ENCODE assay signal across 16 cellular contexts in genomic region chr6:145744619-145745018, GRCh38. TPM values are rescaled to one million over a fixed set of nuclear protein-coding genes. Genes with fewer than 3 reads are reported as not detected.
DNase-seq lines count a peak whose midpoint lies in the region; ATAC-seq and TF ChIP-seq lines count a peak whose summit lies in the region.
"Had no signal": no experiment of that assay in that cellular context is flagged by ENCODE, and none has a peak within 500 bp of the region (broad histone marks: within the 10 kb centered on the region; RNA-seq: fewer than 3 reads in every experiment).

No MANE protein-coding gene starts in this region.

- H3K4me3 Mint-ChIP-seq in MCF 10A (ENCODE audit: unreplicated experiment) = no peak overlapping the region
- no peak overlapping the region for H3K4me3 Mint-ChIP-seq in stimulated activated naive CD8-positive, alpha-beta T cell treated with anti-CD3 and anti-CD28 coated beads, Interleukin-15, amount 100 ng/mL, for 72 hours
- H3K4me3 Mint-ChIP-seq: CD4-positive, alpha-beta T cell had no signal

- H3K36me3 ChIP-seq in breast epithelium = no peaks in the 10 kb centered on the region
- no peaks in the 10 kb centered on the region for H3K36me3 ChIP-seq in hepatocyte (replicated peaks; ENCODE audit: insufficient read depth, low read depth)

- no peaks in the 10 kb centered on the region for H4K20me1 ChIP-seq in hepatocyte (ENCODE audit: insufficient read depth, poor library complexity, severe bottlenecking)

- no peak overlapping the region for H3K27ac ChIP-seq in breast epithelium
- peak overlapping the region; percentile 69 for H3K27ac ChIP-seq in epithelial cell of prostate
- H3K27ac ChIP-seq in foreskin keratinocyte = no peak overlapping the region
- no peak overlapping the region for H3K27ac ChIP-seq in hepatocyte
- H3K27ac ChIP-seq: 22Rv1, A549, C4-2B, GM23248, HL-60 had no signal

- H3K4me2 ChIP-seq in hepatocyte = no peak overlapping the region
- H3K4me2 ChIP-seq: A549 had no signal

- no peak for TF ChIP-seq POLR2A in breast epithelium (IDR thresholded peaks at IDR 0.05)

- no peaks in the 10 kb centered on the region for H3K4me1 ChIP-seq in breast epithelium
- H3K4me1 ChIP-seq in foreskin keratinocyte = peaks cover 14% of the 10 kb centered on the region
- H3K4me1 ChIP-seq in hepatocyte (ENCODE audit: insufficient read depth) = no peaks in the 10 kb centered on the region

- H3K4me1 Mint-ChIP-seq in MCF 10A (ENCODE audit: insufficient read depth, unreplicated experiment) = peaks cover 15% of the 10 kb centered on the region
- peaks cover 3% of the 10 kb centered on the region for H3K4me1 Mint-ChIP-seq in stimulated activated naive CD8-positive, alpha-beta T cell treated with anti-CD3 and anti-CD28 coated beads, Interleukin-15, amount 100 ng/mL, for 72 hours

- no peaks in the 10 kb centered on the region for H3K36me3 Mint-ChIP-seq in MCF 10A (ENCODE audit: insufficient read depth, unreplicated experiment)

- H3K27ac Mint-ChIP-seq in MCF 10A (ENCODE audit: low read depth, unreplicated experiment) = no peak overlapping the region
- no peak overlapping the region for H3K27ac Mint-ChIP-seq in stimulated activated naive CD8-positive, alpha-beta T cell treated with anti-CD3 and anti-CD28 coated beads, Interleukin-15, amount 100 ng/mL, for 72 hours
- H3K27ac Mint-ChIP-seq: CD4-positive, alpha-beta T cell had no signal

- DNase-seq in MCF 10A (ENCODE audit: unreplicated experiment) = peak; percentile 43
- DNase-seq in breast epithelium (ENCODE audit: low spot score in 2 of 2) = no peak
- peak; percentile 51 for DNase-seq in epithelial cell of prostate (ENCODE audit: low read depth, low spot score)
- peak; percentile 61 to 82 for DNase-seq in foreskin keratinocyte
- DNase-seq in stimulated activated naive CD8-positive, alpha-beta T cell treated with anti-CD3 and anti-CD28 coated beads, Interleukin-15, amount 100 ng/mL, for 72 hours = no peak
- no peak for DNase-seq in iPS-NIHi11 (ENCODE audit: low spot score)
- DNase-seq in hepatocyte (ENCODE audit: low spot score) = no peak
- DNase-seq: AML-193; Caco-2; CD4-positive, alpha-beta T cell; GM23248; HCEC 1CT had no signal

- ATAC-seq in foreskin keratinocyte = peak; percentile 79
- ATAC-seq in stimulated activated naive CD8-positive, alpha-beta T cell treated with anti-CD3 and anti-CD28 coated beads, Interleukin-15, amount 100 ng/mL, for 72 hours = no peak
- ATAC-seq: A549 had no signal

- no peaks in the 10 kb centered on the region for H3K9me2 ChIP-seq in hepatocyte (replicated peaks; ENCODE audit: insufficient read depth)

- no peaks in the 10 kb centered on the region for H3K79me2 ChIP-seq in hepatocyte

- H3K9me3 ChIP-seq in breast epithelium (no peaks in the 10 kb centered on the region), hepatocyte (ENCODE audit: low read depth) (no peaks in the 10 kb centered on the region)

- POLR2A ChIA-PET in MCF 10A (lab: Yijun Ruan, JAX) = interaction anchor here (0.6 to 5.9 kb wide), 5 partner anchors 9 to 896 kb away, joined by 3 to 56 read pairs (median 3); partner anchors contain the start of genes EPM2A and FBXO30

- H3K4me3 ChIP-seq in breast epithelium = no peak overlapping the region
- no peak overlapping the region for H3K4me3 ChIP-seq in hepatocyte
- H3K4me3 ChIP-seq: A549, GM23248 had no signal

- CTCF ChIA-PET in MCF 10A (lab: Yijun Ruan, JAX) = interaction anchor here (0.9 kb wide), 1 partner anchor 11 kb away, joined by 4 read pairs; no protein-coding TSS in a partner anchor

- no TSS peak for BruUV-seq in MCF 10A (replicated peaks; lab: Mats Ljungman, UMichigan)

- no peak for TF ChIP-seq CTCF in MCF 10A (IDR thresholded peaks at IDR 0.05; ENCODE audit: unreplicated experiment)
- no peak for TF ChIP-seq CTCF in breast epithelium (IDR thresholded peaks at IDR 0.05)
- TF ChIP-seq CTCF in foreskin keratinocyte (conservative IDR thresholded peaks at IDR 0.05) = no peak
- TF ChIP-seq CTCF in hepatocyte (IDR thresholded peaks at IDR 0.05; ENCODE audit: poor library complexity) = no peak

- H3K27me3 Mint-ChIP-seq in MCF 10A (ENCODE audit: insufficient read depth, unreplicated experiment) = no peaks in the 10 kb centered on the region
- no peaks in the 10 kb centered on the region for H3K27me3 Mint-ChIP-seq in stimulated activated naive CD8-positive, alpha-beta T cell treated with anti-CD3 and anti-CD28 coated beads, Interleukin-15, amount 100 ng/mL, for 72 hours
- H3K27me3 Mint-ChIP-seq: CD4-positive, alpha-beta T cell had no signal

- H3K27me3 ChIP-seq in breast epithelium (no peaks in the 10 kb centered on the region), foreskin keratinocyte (no peaks in the 10 kb centered on the region), hepatocyte (no peaks in the 10 kb centered on the region)

- intact Hi-C loops in MCF 10A (cut with micrococcal nuclease) (no loop called here), breast epithelium (cut with DNase I; ENCODE audit: low total_unique reads) (no loop called here)

- H3K9me3 Mint-ChIP-seq in MCF 10A (ENCODE audit: unreplicated experiment) = no peaks in the 10 kb centered on the region
- peaks cover 2 to 8% of the 10 kb centered on the region in 2 donors for H3K9me3 Mint-ChIP-seq in stimulated activated naive CD8-positive, alpha-beta T cell treated with anti-CD3 and anti-CD28 coated beads, Interleukin-15, amount 100 ng/mL, for 72 hours
- H3K9me3 Mint-ChIP-seq: CD4-positive, alpha-beta T cell had no signal

- whole genome bisulfite sequencing in hepatocyte (ENCODE audit: low lambda C conversion rate, missing lambda C conversion rate) = 94% methylated on average over 2 of the region's 2 CpGs

- H2AFZ ChIP-seq in hepatocyte = no peak overlapping the region
- H2AFZ ChIP-seq: GM23248 had no signal

RNA-seq across cellular contexts. Expression of gene EPM2A, which starts 9.3 kb away (rescaled TPM):
- 4.8 and 5.1 TPM in 2 replicates for total RNA-seq in MCF 10A (2022)
- total RNA-seq in breast epithelium = 10 to 100 TPM; 14.1 to 19.5 (median 15.7) TPM
- 2.2 and 2.4 TPM in 2 replicates for total RNA-seq in foreskin keratinocyte
- polyA plus RNA-seq in foreskin keratinocyte = 1.2 and 1.6 TPM in 2 replicates
- total RNA-seq in hepatocyte = 6.4 and 9.3 TPM in 2 replicates
- polyA plus RNA-seq in hepatocyte = 6.9 and 7.2 TPM in 2 replicates

Comparison
In these comparisons a context has a peak if more than half of its experiments do, and no peak if none do; other contexts are left out.
1. DNase-seq: peak in MCF 10A (single experiment), epithelial cell of prostate (single experiment) and foreskin keratinocyte (2 of 2); none in breast epithelium (0 of 2), stimulated activated naive CD8-positive, alpha-beta T cell treated with anti-CD3 and anti-CD28 coated beads, Interleukin-15, amount 100 ng/mL, for 72 hours (0 of 2), iPS-NIHi11 (single experiment) and hepatocyte (single experiment).